Comparison of ENCODE assay signal across 14 cellular contexts in the genomic region with DNA sequence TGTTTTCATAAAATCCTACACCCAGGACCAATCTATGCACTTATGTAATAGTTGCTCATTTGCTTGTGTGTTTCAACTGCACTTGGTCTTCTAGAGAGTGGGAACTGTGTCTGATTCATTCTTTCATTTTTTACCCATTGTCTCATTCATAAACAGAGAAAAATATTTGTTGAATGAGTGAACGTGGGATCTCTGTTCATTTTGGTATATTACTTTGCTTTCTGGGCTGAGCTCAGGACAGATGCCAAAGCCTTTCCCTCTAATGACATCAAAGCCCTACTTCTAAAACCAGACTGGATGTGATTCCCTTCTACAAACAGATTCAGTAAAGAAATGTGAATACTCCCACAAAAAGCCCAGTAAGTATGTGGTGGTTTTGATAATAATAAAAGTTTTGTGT.
DNase-seq lines count a peak whose midpoint lies in the region; ATAC-seq and TF ChIP-seq lines count a peak whose summit lies in the region.
"Had no signal": no experiment of that assay in that cellular context is flagged by ENCODE, and none has a peak within 500 bp of the region (broad histone marks: within the 10 kb centered on the region; RNA-seq: fewer than 3 reads in every experiment).

No MANE protein-coding gene starts in this region.

- 32 to 35% methylated on average over 1 of the region's 1 CpG for WGBS in thyroid gland, 2 donors

- no peaks in the 10 kb centered on the region for H3K9me3 ChIP-seq in thyroid gland

- H3K36me3 Mint-ChIP-seq in HFFc6 (ENCODE audit: low read depth): no peaks in the 10 kb centered on the region; the same call in none of the 2 replicates
- no peaks in the 10 kb centered on the region for H3K36me3 Mint-ChIP-seq in stimulated activated effector memory CD8-positive, alpha-beta T cell treated with anti-CD3 and anti-CD28 coated beads, Interleukin-12 subunit alpha, Interleukin-12 subunit beta, amount 100 ng/mL, for 72 hours
- H3K36me3 Mint-ChIP-seq: T-cell had no signal

- peak overlapping the region; percentile 48 for H3K4me3 Mint-ChIP-seq in HFFc6
- no peak overlapping the region for H3K4me3 Mint-ChIP-seq in stimulated activated effector memory CD8-positive, alpha-beta T cell treated with anti-CD3 and anti-CD28 coated beads, Interleukin-12 subunit alpha, Interleukin-12 subunit beta, amount 100 ng/mL, for 72 hours
- H3K4me3 Mint-ChIP-seq: activated CD4-positive, alpha-beta T cell treated with anti-CD3 and anti-CD28 coated beads, Interleukin-2, amount 10 ng/mL, durations not matched to agents 24 days and 14 days; nephron progenitor cell; T-cell had no signal

- no peaks in the 10 kb centered on the region for H3K9me3 Mint-ChIP-seq in HFFc6
- no peaks in the 10 kb centered on the region for H3K9me3 Mint-ChIP-seq in stimulated activated effector memory CD8-positive, alpha-beta T cell treated with anti-CD3 and anti-CD28 coated beads, Interleukin-12 subunit alpha, Interleukin-12 subunit beta, amount 100 ng/mL, for 72 hours
- H3K9me3 Mint-ChIP-seq: activated CD4-positive, alpha-beta T cell treated with anti-CD3 and anti-CD28 coated beads, Interleukin-2, amount 10 ng/mL, durations not matched to agents 24 days and 14 days; T-cell had no signal

- H3K4me1 Mint-ChIP-seq in HFFc6 (ENCODE audit: low read depth): peaks cover 23% of the 10 kb centered on the region
- H3K4me1 Mint-ChIP-seq in stimulated activated effector memory CD8-positive, alpha-beta T cell treated with anti-CD3 and anti-CD28 coated beads, Interleukin-12 subunit alpha, Interleukin-12 subunit beta, amount 100 ng/mL, for 72 hours: peaks cover 12% of the 10 kb centered on the region
- H3K4me1 Mint-ChIP-seq: activated CD4-positive, alpha-beta T cell treated with anti-CD3 and anti-CD28 coated beads, Interleukin-2, amount 10 ng/mL, durations not matched to agents 24 days and 14 days; nephron progenitor cell had no signal

- no peak for TF ChIP-seq POLR2A in thyroid gland (IDR thresholded peaks at IDR 0.05)

- H3K27ac ChIP-seq in thyroid gland: no peak overlapping the region

- TF ChIP-seq CTCF in HFFc6 (IDR thresholded peaks at IDR 0.05) (no peak), thyroid gland (IDR thresholded peaks at IDR 0.05) (no peak)

- intact Hi-C loops in thyroid gland (cut with DNase I): no loop called here

- H3K36me3 ChIP-seq in thyroid gland: no peaks in the 10 kb centered on the region

- peak; percentile 67 for ATAC-seq in stimulated activated effector memory CD8-positive, alpha-beta T cell treated with anti-CD3 and anti-CD28 coated beads, Interleukin-12 subunit alpha, Interleukin-12 subunit beta, amount 100 ng/mL, for 72 hours
- no peak for ATAC-seq in HG03571 (IDR thresholded peaks at IDR 0.05; ENCODE audit: unreplicated experiment)
- ATAC-seq: esophagus mucosa, T-cell had no signal

- H3K27ac Mint-ChIP-seq in HFFc6: peak overlapping the region; percentile 90
- H3K27ac Mint-ChIP-seq in stimulated activated effector memory CD8-positive, alpha-beta T cell treated with anti-CD3 and anti-CD28 coated beads, Interleukin-12 subunit alpha, Interleukin-12 subunit beta, amount 100 ng/mL, for 72 hours: no peak overlapping the region
- H3K27ac Mint-ChIP-seq: activated CD4-positive, alpha-beta T cell treated with anti-CD3 and anti-CD28 coated beads, Interleukin-2, amount 10 ng/mL, durations not matched to agents 24 days and 14 days; nephron progenitor cell; T-cell had no signal

- DNase-seq in HFFc6 (peak; percentile 94), amniotic stem cell (lab: John Stamatoyannopoulos, UW) (peak; percentile 82), fibroblast of the conjunctiva (ENCODE audit: low read depth) (peak; percentile 53), HK-2 (ENCODE audit: unreplicated experiment) (no peak), SK-N-DZ (ENCODE audit: low spot score) (no peak), thyroid gland (no peak)
- DNase-seq in stimulated activated effector memory CD8-positive, alpha-beta T cell treated with anti-CD3 and anti-CD28 coated beads, Interleukin-12 subunit alpha, Interleukin-12 subunit beta, amount 100 ng/mL, for 72 hours (ENCODE audit: low spot score in 2 of 2): no peak
- DNase-seq: activated CD4-positive, alpha-beta T cell treated with anti-CD3 and anti-CD28 coated beads, Interleukin-2, amount 10 ng/mL, durations not matched to agents 24 days and 14 days; caudate nucleus; H7; nephron progenitor cell; T-cell had no signal

- no peaks in the 10 kb centered on the region for H3K27me3 Mint-ChIP-seq in HFFc6 (ENCODE audit: insufficient read depth)

- H3K27me3 ChIP-seq in thyroid gland: no peaks in the 10 kb centered on the region

- peaks cover 0 to 5% of the 10 kb centered on the region in 2 donors for H3K4me1 ChIP-seq in thyroid gland

- no peak overlapping the region for H3K4me3 ChIP-seq in thyroid gland (replicated peaks in 1 of 3)

Comparison
In these comparisons a context has a peak if more than half of its experiments do, and no peak if none do; other contexts are left out.
1. DNase-seq: peak in HFFc6 (single experiment), amniotic stem cell (single experiment) and fibroblast of the conjunctiva (single experiment); none in stimulated activated effector memory CD8-positive, alpha-beta T cell treated with anti-CD3 and anti-CD28 coated beads, Interleukin-12 subunit alpha, Interleukin-12 subunit beta, amount 100 ng/mL, for 72 hours (0 of 2), HK-2 (single experiment), SK-N-DZ (single experiment) and thyroid gland (0 of 2).